8 cellular contexts compared by ENCODE assay signal in genomic region chr7:106462365-106462859, GRCh38.
A peak's percentile ranks its signal among the peaks of the same experiment; 100 is the strongest.
DNase-seq lines count a peak whose midpoint lies in the region; ATAC-seq and TF ChIP-seq lines count a peak whose summit lies in the region.

No MANE protein-coding gene starts in this region.

- H3K27ac Mint-ChIP-seq in activated naive CD8-positive, alpha-beta T cell treated with anti-CD3 and anti-CD28 coated beads for 36 hours: peak overlapping the region; percentile 26

- no peaks in the 10 kb centered on the region for H3K9me3 ChIP-seq in right atrium auricular region
- H3K9me3 ChIP-seq in spleen: peaks cover 0 to 15% (median 9%) of the 10 kb centered on the region in 8 donors

- H3K27ac ChIP-seq in 22Rv1: no peak overlapping the region
- no peak overlapping the region for H3K27ac ChIP-seq in right atrium auricular region
- H3K27ac ChIP-seq in spleen: peak overlapping the region in 5 of 8 donors; percentile 2 to 63 (median 20)

- H3K4me1 Mint-ChIP-seq in activated naive CD8-positive, alpha-beta T cell treated with anti-CD3 and anti-CD28 coated beads for 36 hours: peaks cover 17% of the 10 kb centered on the region

- no peak overlapping the region for H3K4me3 ChIP-seq in right atrium auricular region
- no peak overlapping the region for H3K4me3 ChIP-seq in spleen

- peaks cover 4% of the 10 kb centered on the region for H3K27me3 Mint-ChIP-seq in activated naive CD8-positive, alpha-beta T cell treated with anti-CD3 and anti-CD28 coated beads for 36 hours

- H3K9me3 Mint-ChIP-seq in activated naive CD8-positive, alpha-beta T cell treated with anti-CD3 and anti-CD28 coated beads for 36 hours: peaks cover 14% of the 10 kb centered on the region

- H3K4me3 Mint-ChIP-seq in activated naive CD8-positive, alpha-beta T cell treated with anti-CD3 and anti-CD28 coated beads for 36 hours: no peak overlapping the region

- peaks cover 12% of the 10 kb centered on the region for H3K36me3 Mint-ChIP-seq in activated naive CD8-positive, alpha-beta T cell treated with anti-CD3 and anti-CD28 coated beads for 36 hours

- intact Hi-C loops in spleen (cut with DNase I; ENCODE audit: low total_unique reads): no loop called here

- no peak for TF ChIP-seq POLR2A in spleen (IDR thresholded peaks at IDR 0.05)

- TF ChIP-seq CTCF in 22Rv1 (IDR thresholded peaks at IDR 0.05) (peak; percentile 77), right atrium auricular region (IDR thresholded peaks at IDR 0.05) (peak; percentile 51 to 77), spleen (IDR thresholded peaks at IDR 0.05 in 8 of 11, conservative IDR thresholded peaks at IDR 0.05 in 3 of 11) (peak; percentile 48 to 81 (median 64))

- H3K36me3 ChIP-seq in right atrium auricular region (no peaks in the 10 kb centered on the region), spleen (no peaks in the 10 kb centered on the region)

- H3K27me3 ChIP-seq in right atrium auricular region (no peaks in the 10 kb centered on the region), spleen (replicated peaks in 1 of 7) (no peaks in the 10 kb centered on the region)

- no peak for ATAC-seq in HG03439 (IDR thresholded peaks at IDR 0.05; ENCODE audit: unreplicated experiment)
- ATAC-seq in GM19035 (IDR thresholded peaks at IDR 0.05; ENCODE audit: unreplicated experiment): no peak

- DNase-seq in EL (peak; percentile 46), NCI-H1417 (lab: John Stamatoyannopoulos, UW) (peak; percentile 38 to 82 (median 51)), right atrium auricular region (ENCODE audit: low spot score) (no peak), spleen (no peak)
- no peak for DNase-seq in activated naive CD8-positive, alpha-beta T cell treated with anti-CD3 and anti-CD28 coated beads for 36 hours

- 17 to 26% (median 19%) methylated on average over 4 of the region's 4 CpGs for whole genome bisulfite sequencing in spleen, 5 donors

- H3K4me1 ChIP-seq in right atrium auricular region: peaks cover 0 to 16% of the 10 kb centered on the region in 2 donors
- peaks cover 0 to 39% (median 26%) of the 10 kb centered on the region in 6 donors for H3K4me1 ChIP-seq in spleen

Comparison
In these comparisons a context has a peak if more than half of its experiments do, and no peak if none do; other contexts are left out.
1. H3K27ac ChIP-seq: peak in spleen (5 of 8); none in 22Rv1 (single experiment) and right atrium auricular region (0 of 2).
2. DNase-seq: peak in EL (single experiment) and NCI-H1417 (3 of 3); none in activated naive CD8-positive, alpha-beta T cell treated with anti-CD3 and anti-CD28 coated beads for 36 hours (single experiment), right atrium auricular region (single experiment) and spleen (single experiment).
3. Peak in every context shown above with its lines, with median percentiles within 50 percentile points of each other: CTCF ChIP-seq.